In the genomic region with DNA sequence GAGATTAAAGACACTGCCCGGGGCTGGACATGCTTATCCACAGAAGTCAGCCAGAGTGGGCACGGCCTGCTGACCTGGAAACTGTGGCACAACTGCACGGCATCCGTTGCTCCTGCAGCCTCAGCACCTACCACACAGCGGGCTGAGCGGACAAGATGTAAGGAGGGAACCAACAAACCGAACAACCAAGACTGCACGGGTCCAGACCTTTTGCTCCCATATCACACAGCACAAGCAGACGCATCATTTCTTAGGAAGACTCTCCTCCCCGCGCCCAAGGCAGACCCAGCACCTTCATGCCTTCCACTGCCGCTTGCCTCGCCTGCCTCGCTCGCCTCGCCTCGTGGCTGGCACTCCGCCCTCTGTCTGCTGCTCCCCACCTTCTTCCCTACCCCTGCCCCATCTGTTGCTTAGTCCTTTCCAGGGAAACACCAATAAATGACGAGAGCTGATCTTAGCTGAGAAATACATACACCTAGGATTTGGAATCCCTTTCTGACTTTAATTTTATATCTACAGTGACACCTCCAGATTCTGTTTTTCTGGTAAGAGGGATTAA, we compare ENCODE assay signal across 1 cellular context.
TF ChIP-seq lines count a peak whose summit lies in the region.

No MANE protein-coding gene starts in this region.

TF ChIP-seq in IMR-90, 13 proteins besides CTCF, POLR2A, EP300 and RAD21:
- TF ChIP-seq, protein P1, sequence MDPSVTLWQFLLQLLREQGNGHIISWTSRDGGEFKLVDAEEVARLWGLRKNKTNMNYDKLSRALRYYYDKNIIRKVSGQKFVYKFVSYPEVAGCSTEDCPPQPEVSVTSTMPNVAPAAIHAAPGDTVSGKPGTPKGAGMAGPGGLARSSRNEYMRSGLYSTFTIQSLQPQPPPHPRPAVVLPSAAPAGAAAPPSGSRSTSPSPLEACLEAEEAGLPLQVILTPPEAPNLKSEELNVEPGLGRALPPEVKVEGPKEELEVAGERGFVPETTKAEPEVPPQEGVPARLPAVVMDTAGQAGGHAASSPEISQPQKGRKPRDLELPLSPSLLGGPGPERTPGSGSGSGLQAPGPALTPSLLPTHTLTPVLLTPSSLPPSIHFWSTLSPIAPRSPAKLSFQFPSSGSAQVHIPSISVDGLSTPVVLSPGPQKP (IDR thresholded peaks at IDR 0.05; ENCODE audit: borderline replicate concordance, low read depth, low read length): no peak
- TF ChIP-seq MAFK (IDR thresholded peaks at IDR 0.05; ENCODE audit: low read depth, low read length) (no peak), RCOR1 (IDR thresholded peaks at IDR 0.05; ENCODE audit: insufficient replicate concordance, low read length) (no peak), CEBPB (IDR thresholded peaks at IDR 0.05; ENCODE audit: low read depth, low read length) (no peak), RFX5 (IDR thresholded peaks at IDR 0.05; ENCODE audit: low read depth, low read length) (no peak), BHLHE40 (IDR thresholded peaks at IDR 0.05; ENCODE audit: low read depth, low read length) (no peak), MAZ (IDR thresholded peaks at IDR 0.05; ENCODE audit: borderline replicate concordance, low read depth, low read length) (no peak), MXI1 (IDR thresholded peaks at IDR 0.05; ENCODE audit: borderline replicate concordance, low read depth, low read length) (no peak), FOS (IDR thresholded peaks at IDR 0.05; ENCODE audit: low read depth, low read length) (no peak), CHD1 (IDR thresholded peaks at IDR 0.05; ENCODE audit: low read depth, low read length) (no peak), NFE2L2 (IDR thresholded peaks at IDR 0.05; ENCODE audit: low read depth, low read length) (no peak), SMC3 (IDR thresholded peaks at IDR 0.05; ENCODE audit: low read depth, low read length) (no peak)
- TF ChIP-seq, protein P2, sequence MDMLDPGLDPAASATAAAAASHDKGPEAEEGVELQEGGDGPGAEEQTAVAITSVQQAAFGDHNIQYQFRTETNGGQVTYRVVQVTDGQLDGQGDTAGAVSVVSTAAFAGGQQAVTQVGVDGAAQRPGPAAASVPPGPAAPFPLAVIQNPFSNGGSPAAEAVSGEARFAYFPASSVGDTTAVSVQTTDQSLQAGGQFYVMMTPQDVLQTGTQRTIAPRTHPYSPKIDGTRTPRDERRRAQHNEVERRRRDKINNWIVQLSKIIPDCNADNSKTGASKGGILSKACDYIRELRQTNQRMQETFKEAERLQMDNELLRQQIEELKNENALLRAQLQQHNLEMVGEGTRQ (IDR thresholded peaks at IDR 0.05; ENCODE audit: low read depth, low read length): no peak
